In the genomic region with DNA sequence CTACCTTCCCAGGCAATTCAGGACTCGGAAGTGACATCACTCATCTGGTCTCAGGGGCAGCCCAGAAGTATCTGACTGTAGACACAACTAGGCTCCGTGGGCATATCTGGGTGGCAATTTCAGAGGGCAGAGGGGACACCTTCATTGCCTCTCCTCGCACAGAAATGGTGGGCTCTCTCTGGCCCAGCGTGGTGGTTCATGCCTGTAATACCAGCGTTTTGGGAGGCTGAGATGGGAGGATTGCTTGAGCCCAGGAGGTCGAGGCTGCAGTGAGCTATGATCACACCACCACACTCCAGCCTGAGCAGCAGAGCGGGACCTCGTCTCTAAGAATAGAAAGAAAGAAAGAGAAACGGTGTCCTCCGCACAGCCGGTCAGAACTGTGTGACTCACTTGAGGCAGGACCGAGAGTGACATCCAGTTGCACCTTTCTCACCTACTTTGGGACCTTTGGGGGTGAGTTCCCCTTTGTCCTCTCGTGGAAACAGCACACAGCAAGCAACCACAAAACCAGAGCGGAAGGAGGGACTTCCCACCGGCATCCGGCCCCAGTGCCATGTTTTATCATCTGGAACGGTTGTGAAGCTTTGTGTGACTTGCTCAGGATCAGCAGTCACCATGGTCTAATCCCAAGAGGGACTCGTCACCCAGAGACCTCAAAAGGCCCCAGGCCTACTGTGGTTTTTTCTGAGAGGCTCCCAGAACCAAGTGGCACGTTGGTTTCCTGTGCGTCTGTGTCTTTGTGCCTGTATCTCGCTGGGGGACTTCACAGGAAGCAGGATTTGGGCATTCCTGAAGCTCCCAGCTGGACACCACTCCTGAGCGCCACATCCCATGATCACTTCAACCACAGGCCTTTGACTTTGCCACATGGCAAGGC, we compare ENCODE assay signal across 1 cellular context.
TF ChIP-seq lines count a peak whose summit lies in the region.

No MANE protein-coding gene starts in this region.

TF ChIP-seq in GM12878, 131 proteins besides CTCF, POLR2A, EP300 and RAD21 (continued from another document and continues in another):
- TF ChIP-seq, protein P1, sequence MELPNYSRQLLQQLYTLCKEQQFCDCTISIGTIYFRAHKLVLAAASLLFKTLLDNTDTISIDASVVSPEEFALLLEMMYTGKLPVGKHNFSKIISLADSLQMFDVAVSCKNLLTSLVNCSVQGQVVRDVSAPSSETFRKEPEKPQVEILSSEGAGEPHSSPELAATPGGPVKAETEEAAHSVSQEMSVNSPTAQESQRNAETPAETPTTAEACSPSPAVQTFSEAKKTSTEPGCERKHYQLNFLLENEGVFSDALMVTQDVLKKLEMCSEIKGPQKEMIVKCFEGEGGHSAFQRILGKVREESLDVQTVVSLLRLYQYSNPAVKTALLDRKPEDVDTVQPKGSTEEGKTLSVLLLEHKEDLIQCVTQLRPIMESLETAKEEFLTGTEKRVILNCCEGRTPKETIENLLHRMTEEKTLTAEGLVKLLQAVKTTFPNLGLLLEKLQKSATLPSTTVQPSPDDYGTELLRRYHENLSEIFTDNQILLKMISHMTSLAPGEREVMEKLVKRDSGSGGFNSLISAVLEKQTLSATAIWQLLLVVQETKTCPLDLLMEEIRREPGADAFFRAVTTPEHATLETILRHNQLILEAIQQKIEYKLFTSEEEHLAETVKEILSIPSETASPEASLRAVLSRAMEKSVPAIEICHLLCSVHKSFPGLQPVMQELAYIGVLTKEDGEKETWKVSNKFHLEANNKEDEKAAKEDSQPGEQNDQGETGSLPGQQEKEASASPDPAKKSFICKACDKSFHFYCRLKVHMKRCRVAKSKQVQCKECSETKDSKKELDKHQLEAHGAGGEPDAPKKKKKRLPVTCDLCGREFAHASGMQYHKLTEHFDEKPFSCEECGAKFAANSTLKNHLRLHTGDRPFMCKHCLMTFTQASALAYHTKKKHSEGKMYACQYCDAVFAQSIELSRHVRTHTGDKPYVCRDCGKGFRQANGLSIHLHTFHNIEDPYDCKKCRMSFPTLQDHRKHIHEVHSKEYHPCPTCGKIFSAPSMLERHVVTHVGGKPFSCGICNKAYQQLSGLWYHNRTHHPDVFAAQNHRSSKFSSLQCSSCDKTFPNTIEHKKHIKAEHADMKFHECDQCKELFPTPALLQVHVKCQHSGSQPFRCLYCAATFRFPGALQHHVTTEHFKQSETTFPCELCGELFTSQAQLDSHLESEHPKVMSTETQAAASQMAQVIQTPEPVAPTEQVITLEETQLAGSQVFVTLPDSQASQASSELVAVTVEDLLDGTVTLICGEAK (IDR thresholded peaks at IDR 0.05; ENCODE audit: borderline replicate concordance) = no peak; the same call in 1 of the 2 replicates
- TF ChIP-seq, protein P2, sequence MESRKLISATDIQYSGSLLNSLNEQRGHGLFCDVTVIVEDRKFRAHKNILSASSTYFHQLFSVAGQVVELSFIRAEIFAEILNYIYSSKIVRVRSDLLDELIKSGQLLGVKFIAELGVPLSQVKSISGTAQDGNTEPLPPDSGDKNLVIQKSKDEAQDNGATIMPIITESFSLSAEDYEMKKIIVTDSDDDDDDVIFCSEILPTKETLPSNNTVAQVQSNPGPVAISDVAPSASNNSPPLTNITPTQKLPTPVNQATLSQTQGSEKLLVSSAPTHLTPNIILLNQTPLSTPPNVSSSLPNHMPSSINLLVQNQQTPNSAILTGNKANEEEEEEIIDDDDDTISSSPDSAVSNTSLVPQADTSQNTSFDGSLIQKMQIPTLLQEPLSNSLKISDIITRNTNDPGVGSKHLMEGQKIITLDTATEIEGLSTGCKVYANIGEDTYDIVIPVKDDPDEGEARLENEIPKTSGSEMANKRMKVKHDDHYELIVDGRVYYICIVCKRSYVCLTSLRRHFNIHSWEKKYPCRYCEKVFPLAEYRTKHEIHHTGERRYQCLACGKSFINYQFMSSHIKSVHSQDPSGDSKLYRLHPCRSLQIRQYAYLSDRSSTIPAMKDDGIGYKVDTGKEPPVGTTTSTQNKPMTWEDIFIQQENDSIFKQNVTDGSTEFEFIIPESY (IDR thresholded peaks at IDR 0.05) = no peak
- TF ChIP-seq PML (IDR thresholded peaks at IDR 0.05; ENCODE audit: low read length) = 0 out of 2 replicates have a peak, but pooled peaks have one; percentile 84
- TF ChIP-seq ZNF207 (IDR thresholded peaks at IDR 0.05; ENCODE audit: borderline replicate concordance) = peak; percentile 60; the same call in 1 of the 2 replicates
- peak in 1 of 2 experiments; percentile 98; a peak in 2 of 4 replicates for TF ChIP-seq ETV6 (conservative IDR thresholded peaks at IDR 0.05 in 1 of 2, IDR thresholded peaks at IDR 0.05 in 1 of 2; ENCODE audit: borderline replicate concordance in 1 of 2, low read depth in 1 of 2)
- peak; percentile 92 for TF ChIP-seq MEF2A (IDR thresholded peaks at IDR 0.05; ENCODE audit: insufficient read depth, low read depth, low read length)
- TF ChIP-seq MYB (IDR thresholded peaks at IDR 0.05; ENCODE audit: borderline replicate concordance, low read depth, low read length) = no peak; the same call in 1 of the 2 replicates
- peak; percentile 98 for TF ChIP-seq PAX5 (IDR thresholded peaks at IDR 0.05; ENCODE audit: borderline replicate concordance, low read depth, low read length)
- TF ChIP-seq ZBTB11 (CRISPR knock-in tag; IDR thresholded peaks at IDR 0.05) = no peak
- TF ChIP-seq ATF7 (IDR thresholded peaks at IDR 0.05; ENCODE audit: low read depth) = peak; percentile 97
- TF ChIP-seq MLLT1 (IDR thresholded peaks at IDR 0.05) = peak; percentile 98
- TF ChIP-seq IRF4 (IDR thresholded peaks at IDR 0.05; ENCODE audit: low read depth, low read length) = peak; percentile 64
- peak; percentile 57; the same call in 1 of the 2 replicates for TF ChIP-seq HDGF (IDR thresholded peaks at IDR 0.05)
- TF ChIP-seq EGR1 (IDR thresholded peaks at IDR 0.05; ENCODE audit: borderline replicate concordance in 1 of 2, low read depth in 2 of 2, low read length in 2 of 2) = peak in 1 of 2 experiments; percentile 65; a peak in 2 of 3 replicates
- TF ChIP-seq, protein P3, sequence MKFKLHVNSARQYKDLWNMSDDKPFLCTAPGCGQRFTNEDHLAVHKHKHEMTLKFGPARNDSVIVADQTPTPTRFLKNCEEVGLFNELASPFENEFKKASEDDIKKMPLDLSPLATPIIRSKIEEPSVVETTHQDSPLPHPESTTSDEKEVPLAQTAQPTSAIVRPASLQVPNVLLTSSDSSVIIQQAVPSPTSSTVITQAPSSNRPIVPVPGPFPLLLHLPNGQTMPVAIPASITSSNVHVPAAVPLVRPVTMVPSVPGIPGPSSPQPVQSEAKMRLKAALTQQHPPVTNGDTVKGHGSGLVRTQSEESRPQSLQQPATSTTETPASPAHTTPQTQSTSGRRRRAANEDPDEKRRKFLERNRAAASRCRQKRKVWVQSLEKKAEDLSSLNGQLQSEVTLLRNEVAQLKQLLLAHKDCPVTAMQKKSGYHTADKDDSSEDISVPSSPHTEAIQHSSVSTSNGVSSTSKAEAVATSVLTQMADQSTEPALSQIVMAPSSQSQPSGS (IDR thresholded peaks at IDR 0.05; ENCODE audit: low read length) = peak; percentile 99
- TF ChIP-seq NRF1 (conservative IDR thresholded peaks at IDR 0.05; ENCODE audit: low read depth, low read length) = no peak
- TF ChIP-seq MTA2 (IDR thresholded peaks at IDR 0.05; ENCODE audit: low read depth) = peak; percentile 98
- peak; percentile 86 for TF ChIP-seq SP1 (IDR thresholded peaks at IDR 0.05; ENCODE audit: low read depth, low read length)
- TF ChIP-seq, protein P4, sequence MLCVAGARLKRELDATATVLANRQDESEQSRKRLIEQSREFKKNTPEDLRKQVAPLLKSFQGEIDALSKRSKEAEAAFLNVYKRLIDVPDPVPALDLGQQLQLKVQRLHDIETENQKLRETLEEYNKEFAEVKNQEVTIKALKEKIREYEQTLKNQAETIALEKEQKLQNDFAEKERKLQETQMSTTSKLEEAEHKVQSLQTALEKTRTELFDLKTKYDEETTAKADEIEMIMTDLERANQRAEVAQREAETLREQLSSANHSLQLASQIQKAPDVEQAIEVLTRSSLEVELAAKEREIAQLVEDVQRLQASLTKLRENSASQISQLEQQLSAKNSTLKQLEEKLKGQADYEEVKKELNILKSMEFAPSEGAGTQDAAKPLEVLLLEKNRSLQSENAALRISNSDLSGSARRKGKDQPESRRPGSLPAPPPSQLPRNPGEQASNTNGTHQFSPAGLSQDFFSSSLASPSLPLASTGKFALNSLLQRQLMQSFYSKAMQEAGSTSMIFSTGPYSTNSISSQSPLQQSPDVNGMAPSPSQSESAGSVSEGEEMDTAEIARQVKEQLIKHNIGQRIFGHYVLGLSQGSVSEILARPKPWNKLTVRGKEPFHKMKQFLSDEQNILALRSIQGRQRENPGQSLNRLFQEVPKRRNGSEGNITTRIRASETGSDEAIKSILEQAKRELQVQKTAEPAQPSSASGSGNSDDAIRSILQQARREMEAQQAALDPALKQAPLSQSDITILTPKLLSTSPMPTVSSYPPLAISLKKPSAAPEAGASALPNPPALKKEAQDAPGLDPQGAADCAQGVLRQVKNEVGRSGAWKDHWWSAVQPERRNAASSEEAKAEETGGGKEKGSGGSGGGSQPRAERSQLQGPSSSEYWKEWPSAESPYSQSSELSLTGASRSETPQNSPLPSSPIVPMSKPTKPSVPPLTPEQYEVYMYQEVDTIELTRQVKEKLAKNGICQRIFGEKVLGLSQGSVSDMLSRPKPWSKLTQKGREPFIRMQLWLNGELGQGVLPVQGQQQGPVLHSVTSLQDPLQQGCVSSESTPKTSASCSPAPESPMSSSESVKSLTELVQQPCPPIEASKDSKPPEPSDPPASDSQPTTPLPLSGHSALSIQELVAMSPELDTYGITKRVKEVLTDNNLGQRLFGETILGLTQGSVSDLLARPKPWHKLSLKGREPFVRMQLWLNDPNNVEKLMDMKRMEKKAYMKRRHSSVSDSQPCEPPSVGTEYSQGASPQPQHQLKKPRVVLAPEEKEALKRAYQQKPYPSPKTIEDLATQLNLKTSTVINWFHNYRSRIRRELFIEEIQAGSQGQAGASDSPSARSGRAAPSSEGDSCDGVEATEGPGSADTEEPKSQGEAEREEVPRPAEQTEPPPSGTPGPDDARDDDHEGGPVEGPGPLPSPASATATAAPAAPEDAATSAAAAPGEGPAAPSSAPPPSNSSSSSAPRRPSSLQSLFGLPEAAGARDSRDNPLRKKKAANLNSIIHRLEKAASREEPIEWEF (IDR thresholded peaks at IDR 0.05; ENCODE audit: insufficient replicate concordance, low read depth, low read length) = peak; percentile 99
- TF ChIP-seq SREBF1 (IDR thresholded peaks at IDR 0.05; ENCODE audit: low read length) = no peak
- peak; percentile 90 for TF ChIP-seq CBX5 (IDR thresholded peaks at IDR 0.05; ENCODE audit: low read depth)
- TF ChIP-seq YY1 (IDR thresholded peaks at IDR 0.05; ENCODE audit: low read depth, low read length) = no peak; the same call in 1 of the 2 replicates
- TF ChIP-seq ZZZ3 (IDR thresholded peaks at IDR 0.05; ENCODE audit: control insufficient read depth, insufficient read length, low read depth) = no peak
- TF ChIP-seq ASH2L (IDR thresholded peaks at IDR 0.05; ENCODE audit: borderline replicate concordance, low read depth) = no peak
- TF ChIP-seq CREM (IDR thresholded peaks at IDR 0.05; ENCODE audit: low read depth) = peak; percentile 93
- TF ChIP-seq ZNF24 (IDR thresholded peaks at IDR 0.05) = 0 out of 2 replicates have a peak, but pooled peaks have one; percentile 78
- TF ChIP-seq, protein P5, sequence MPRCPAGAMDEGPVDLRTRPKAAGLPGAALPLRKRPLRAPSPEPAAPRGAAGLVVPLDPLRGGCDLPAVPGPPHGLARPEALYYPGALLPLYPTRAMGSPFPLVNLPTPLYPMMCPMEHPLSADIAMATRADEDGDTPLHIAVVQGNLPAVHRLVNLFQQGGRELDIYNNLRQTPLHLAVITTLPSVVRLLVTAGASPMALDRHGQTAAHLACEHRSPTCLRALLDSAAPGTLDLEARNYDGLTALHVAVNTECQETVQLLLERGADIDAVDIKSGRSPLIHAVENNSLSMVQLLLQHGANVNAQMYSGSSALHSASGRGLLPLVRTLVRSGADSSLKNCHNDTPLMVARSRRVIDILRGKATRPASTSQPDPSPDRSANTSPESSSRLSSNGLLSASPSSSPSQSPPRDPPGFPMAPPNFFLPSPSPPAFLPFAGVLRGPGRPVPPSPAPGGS (IDR thresholded peaks at IDR 0.05; ENCODE audit: borderline replicate concordance, insufficient read depth, low read depth, low read length, poor library complexity, severe bottlenecking) = peak; percentile 99
- TF ChIP-seq FOXK2 (IDR thresholded peaks at IDR 0.05) = peak; percentile 62
